In genomic region chr12:12999959-13000615, GRCh38 we compare ENCODE assay signal across 8 cellular contexts. TPM values are rescaled to one million over a fixed set of nuclear protein-coding genes. Genes with fewer than 3 reads are reported as not detected.
DNase-seq lines count a peak whose midpoint lies in the region; ATAC-seq and TF ChIP-seq lines count a peak whose summit lies in the region.

HEBP1 (minus strand) TSS chr12:13000265; CDS start chr12:13000114, 151 bp downstream.

- H3K9me3 ChIP-seq in BLaER1 = no peaks in the 10 kb centered on the region

- DNase-seq in NCI-H82 (lab: John Stamatoyannopoulos, UW) (peak; percentile 95), dorsolateral prefrontal cortex (peak; percentile 92 to 99 (median 94)), lower leg skin (ENCODE audit: low spot score in 2 of 2) (peak; percentile 93 to 99)
- peak; percentile 96 for DNase-seq in activated CD8-positive, alpha-beta T cell treated with anti-CD3 and anti-CD28 coated beads, Interleukin-2, amount 10 ng/mL, durations not matched to agents 7 days and 5 days
- DNase-seq in stimulated activated CD4-positive, alpha-beta T cell treated with anti-CD3 and anti-CD28 coated beads, Interleukin-4, amount 100 ng/mL, for 4 hours = peak; percentile 91 to 98

- peaks cover 24% of the 10 kb centered on the region for H3K27me3 ChIP-seq in BLaER1
- no peaks in the 10 kb centered on the region for H3K27me3 ChIP-seq in dorsolateral prefrontal cortex

- TF ChIP-seq POLR2A in lower leg skin (IDR thresholded peaks at IDR 0.05) = no peak

- H3K4me3 ChIP-seq in BLaER1 (peak within 1 kb of the TSS; percentile 76), dorsolateral prefrontal cortex (peak within 1 kb of the TSS; percentile 55 to 91 (median 82)), lower leg skin (ENCODE audit: low read depth, poor library complexity, severe bottlenecking) (peak within 1 kb of the TSS; percentile 63)

- ATAC-seq in GM19455 (IDR thresholded peaks at IDR 0.05; ENCODE audit: unreplicated experiment) (peak; percentile 81), HG03575 (IDR thresholded peaks at IDR 0.05; ENCODE audit: extremely low read depth, insufficient number of reproducible peaks, low FRiP score, unreplicated experiment) (peak; percentile 50)
- peak; percentile 92 for ATAC-seq in activated CD8-positive, alpha-beta T cell treated with anti-CD3 and anti-CD28 coated beads, Interleukin-2, amount 10 ng/mL, durations not matched to agents 7 days and 5 days

- H3K4me3 Mint-ChIP-seq in activated CD8-positive, alpha-beta T cell treated with anti-CD3 and anti-CD28 coated beads, Interleukin-2, amount 10 ng/mL, durations not matched to agents 7 days and 5 days = peak within 1 kb of the TSS; percentile 81

- peak within 1 kb of the TSS; percentile 100 for H3K4me2 ChIP-seq in BLaER1

- H3K9me3 Mint-ChIP-seq in activated CD8-positive, alpha-beta T cell treated with anti-CD3 and anti-CD28 coated beads, Interleukin-2, amount 10 ng/mL, durations not matched to agents 7 days and 5 days (ENCODE audit: insufficient read depth) = no peaks in the 10 kb centered on the region

- POLR2A ChIA-PET in activated CD8-positive, alpha-beta T cell treated with anti-CD3 and anti-CD28 coated beads, Interleukin-2, amount 10 ng/mL, durations not matched to agents 7 days and 5 days (lab: Charles Lee) = no interaction called here

- peaks cover 32% of the 10 kb centered on the region for H3K27me3 Mint-ChIP-seq in activated CD8-positive, alpha-beta T cell treated with anti-CD3 and anti-CD28 coated beads, Interleukin-2, amount 10 ng/mL, durations not matched to agents 7 days and 5 days (ENCODE audit: low read depth)

- no peaks in the 10 kb centered on the region for H4K20me1 ChIP-seq in BLaER1

- H3K4me1 Mint-ChIP-seq in activated CD8-positive, alpha-beta T cell treated with anti-CD3 and anti-CD28 coated beads, Interleukin-2, amount 10 ng/mL, durations not matched to agents 7 days and 5 days (ENCODE audit: low read depth) = peaks cover 25% of the 10 kb centered on the region

- peak in 5 of 56 donors; percentile 6 to 16 (median 9) for TF ChIP-seq CTCF in dorsolateral prefrontal cortex (IDR thresholded peaks at IDR 0.05 in 54 of 56, conservative IDR thresholded peaks at IDR 0.05 in 2 of 56; ENCODE audit: low read depth in 1 of 56, partially characterized antibody in 56 of 56)
- TF ChIP-seq CTCF in lower leg skin (IDR thresholded peaks at IDR 0.05) = no peak

- peak within 1 kb of the TSS; percentile 80 for H3K9ac ChIP-seq in BLaER1

- intact Hi-C loops in dorsolateral prefrontal cortex (cut with DNase I) (loop anchor here (5.0 kb wide), 4 partner anchors 42 to 188 kb away; partner anchors contain the start of genes DDX47 (in 1 of the 2), FAM234B (in 1 of the 2) and GSG1 (in 1 of the 2)), lower leg skin (cut with DNase I; ENCODE audit: low total_unique reads) (no loop called here)

- H3K27ac ChIP-seq in BLaER1 (peak within 1 kb of the TSS; percentile 51; the same call in 1 of the 2 replicates), dorsolateral prefrontal cortex (peak within 1 kb of the TSS; percentile 51 to 97 (median 92))

- CTCF ChIA-PET in activated CD8-positive, alpha-beta T cell treated with anti-CD3 and anti-CD28 coated beads, Interleukin-2, amount 10 ng/mL, durations not matched to agents 7 days and 5 days (lab: Charles Lee) = interaction anchor here (1.0 kb wide), 1 partner anchor 212 kb away, joined by 3 read pairs; no protein-coding TSS in a partner anchor

- WGBS in lower leg skin, 2 donors = 0 to 1% methylated on average over 42 to 44 of the region's 69 CpGs

- H3K36me3 Mint-ChIP-seq in activated CD8-positive, alpha-beta T cell treated with anti-CD3 and anti-CD28 coated beads, Interleukin-2, amount 10 ng/mL, durations not matched to agents 7 days and 5 days (ENCODE audit: low read depth) = no peaks in the 10 kb centered on the region

- H3K27ac Mint-ChIP-seq in activated CD8-positive, alpha-beta T cell treated with anti-CD3 and anti-CD28 coated beads, Interleukin-2, amount 10 ng/mL, durations not matched to agents 7 days and 5 days = peak within 1 kb of the TSS; percentile 71

- peaks cover 23% of the 10 kb centered on the region for H3K4me1 ChIP-seq in BLaER1

- no peaks in the 10 kb centered on the region for H3K36me3 ChIP-seq in BLaER1

RNA-seq across cellular contexts. Expression of gene HEBP1, which starts in this region (rescaled TPM):
- 10 to 100 TPM; 13.2 to 14.6 TPM for total RNA-seq in activated CD8-positive, alpha-beta T cell treated with anti-CD3 and anti-CD28 coated beads, Interleukin-2, amount 10 ng/mL, durations not matched to agents 7 days and 5 days
- total RNA-seq in dorsolateral prefrontal cortex = 10 to 100 TPM; 24.8 to 61.5 (median 37.8) TPM
- total RNA-seq in lower leg skin = 10 to 100 TPM; 34.1 to 41.5 (median 37.5) TPM

Comparison
In these comparisons a context has a peak if more than half of its experiments do, and no peak if none do; other contexts are left out.
1. Peak in every context shown above with its lines: DNase-seq, ATAC-seq, H3K4me3 ChIP-seq and H3K27ac ChIP-seq.